In genomic region chr10:70886921-70887665, GRCh38 we compare ENCODE assay signal across 8 cellular contexts. TPM values are rescaled to one million over a fixed set of nuclear protein-coding genes. Genes with fewer than 3 reads are reported as not detected.
DNase-seq lines count a peak whose midpoint lies in the region; ATAC-seq and TF ChIP-seq lines count a peak whose summit lies in the region.

No MANE protein-coding gene starts in this region.

- peaks cover 4 to 16% (median 10%) of the 10 kb centered on the region in 4 donors for H3K4me1 Mint-ChIP-seq in CD4-positive, alpha-beta memory T cell
- peaks cover 26% of the 10 kb centered on the region for H3K4me1 Mint-ChIP-seq in endothelial cell (ENCODE audit: unreplicated experiment)

- intact Hi-C loops in CD4-positive, alpha-beta memory T cell (cut with micrococcal nuclease), result no loop called here
- intact Hi-C loops in PC-9 (cut with micrococcal nuclease; ENCODE audit: unreplicated experiment), result loop anchor here (10.0 kb wide), 1 partner anchor 662 kb away; no protein-coding TSS in a partner anchor
- intact Hi-C loops in aorta (cut with DNase I), result no loop called here

- no peaks in the 10 kb centered on the region for H3K27me3 ChIP-seq in CD4-positive, alpha-beta memory T cell (ENCODE audit: insufficient read depth, low read length)
- H3K27me3 ChIP-seq in PC-9 (ENCODE audit: insufficient read depth, low read depth) (no peaks in the 10 kb centered on the region), osteoblast (ENCODE audit: insufficient read depth, low read length) (no peaks in the 10 kb centered on the region), aorta (ENCODE audit: control insufficient read depth in 1 of 2, insufficient read depth in 2 of 2, low read length in 1 of 2) (no peaks in the 10 kb centered on the region)

- ATAC-seq in GM18498 (IDR thresholded peaks at IDR 0.05; ENCODE audit: unreplicated experiment) (no peak), aorta (ENCODE audit: low FRiP score) (no peak), GM18519 (IDR thresholded peaks at IDR 0.05; ENCODE audit: low FRiP score, unreplicated experiment) (no peak)

- peaks cover 22% of the 10 kb centered on the region; the same call in 1 of the 2 replicates for H3F3A ChIP-seq in PC-9 (ENCODE audit: insufficient read depth, low read depth)

- no peaks in the 10 kb centered on the region for H3K9me2 ChIP-seq in PC-9 (ENCODE audit: insufficient read depth)

- H3K79me2 ChIP-seq in PC-9 (ENCODE audit: low read depth) (peaks cover 23% of the 10 kb centered on the region; the same call in 1 of the 2 replicates), osteoblast (ENCODE audit: insufficient read depth, low read length) (no peaks in the 10 kb centered on the region)

- peaks cover 9 to 12% of the 10 kb centered on the region in 2 donors for H3K36me3 Mint-ChIP-seq in CD4-positive, alpha-beta memory T cell
- peaks cover 15% of the 10 kb centered on the region for H3K36me3 Mint-ChIP-seq in endothelial cell (ENCODE audit: low read depth, unreplicated experiment)

- H3K4me2 ChIP-seq in PC-9 (peak overlapping the region; percentile 87), osteoblast (ENCODE audit: insufficient read depth, low read length) (peak overlapping the region; percentile 63)

- peaks cover 7% of the 10 kb centered on the region for H3K4me1 ChIP-seq in CD4-positive, alpha-beta memory T cell (ENCODE audit: insufficient read depth, low read length)
- H3K4me1 ChIP-seq in PC-9 (replicated peaks; ENCODE audit: insufficient read depth) (peaks cover 17% of the 10 kb centered on the region), osteoblast (ENCODE audit: insufficient read depth, low read length) (peaks cover 10% of the 10 kb centered on the region), aorta (ENCODE audit: control insufficient read depth in 1 of 2, insufficient read depth in 2 of 2, low read length in 2 of 2) (no peaks in the 10 kb centered on the region)

- WGBS in aorta, 2 donors, result 57 to 62% methylated on average over 12 of the region's 12 CpGs

- H4K20me1 ChIP-seq in PC-9 (ENCODE audit: insufficient read depth) (no peaks in the 10 kb centered on the region), osteoblast (ENCODE audit: insufficient read depth, low read length) (no peaks in the 10 kb centered on the region)

- H3K9me3 ChIP-seq in CD4-positive, alpha-beta memory T cell (ENCODE audit: control insufficient read depth in 1 of 2, low read length in 2 of 2), result no peaks in the 10 kb centered on the region
- H3K9me3 ChIP-seq in PC-9 (ENCODE audit: insufficient read depth, low read depth) (no peaks in the 10 kb centered on the region), osteoblast (ENCODE audit: low read depth, low read length) (no peaks in the 10 kb centered on the region), aorta (ENCODE audit: control insufficient read depth, low read length) (no peaks in the 10 kb centered on the region)

- POLR2A ChIA-PET in CD4-positive, alpha-beta memory T cell (lab: Charles Lee; ENCODE audit: partially characterized antibody), result interaction anchor here (0.6 to 1.1 kb wide), 3 partner anchors 9 to 483 kb away, joined by 3 read pairs; partner anchors contain the start of gene EIF4EBP2
- POLR2A ChIA-PET in PC-9 (lab: Charles Lee; ENCODE audit: unreplicated experiment), result interaction anchor here (0.6 kb wide), 1 partner anchor 58 kb away, joined by 6 read pairs; no protein-coding TSS in a partner anchor

- H3K4me3 ChIP-seq in CD4-positive, alpha-beta memory T cell (ENCODE audit: low read length in 2 of 2), result peak overlapping the region; percentile 26 to 77
- H3K4me3 ChIP-seq in PC-9 (peak overlapping the region; percentile 90; the same call in 1 of the 2 replicates), osteoblast (ENCODE audit: insufficient read depth, low read length) (peak overlapping the region; percentile 82), aorta (ENCODE audit: low read length in 2 of 2) (peak overlapping the region in 1 of 2 donors; percentile 92)

- TF ChIP-seq CTCF in PC-9 (conservative IDR thresholded peaks at IDR 0.05), result no peak
- TF ChIP-seq CTCF in endothelial cell (IDR thresholded peaks at IDR 0.05; ENCODE audit: unreplicated experiment), result no peak
- TF ChIP-seq CTCF in osteoblast (IDR thresholded peaks at IDR 0.05; ENCODE audit: extremely low read depth, low read depth, low read length), result no peak

- H3K4me3 Mint-ChIP-seq in CD4-positive, alpha-beta memory T cell, result peak overlapping the region; percentile 73 to 93 (median 82)
- H3K4me3 Mint-ChIP-seq in endothelial cell (ENCODE audit: unreplicated experiment), result no peak overlapping the region

- H2AFZ ChIP-seq in PC-9 (no peak overlapping the region), osteoblast (ENCODE audit: low read length) (peak overlapping the region; percentile 38)

- no peaks in the 10 kb centered on the region for H3K9me3 Mint-ChIP-seq in CD4-positive, alpha-beta memory T cell
- H3K9me3 Mint-ChIP-seq in endothelial cell (ENCODE audit: unreplicated experiment), result no peaks in the 10 kb centered on the region

- H3K27me3 Mint-ChIP-seq in CD4-positive, alpha-beta memory T cell, result no peaks in the 10 kb centered on the region
- H3K27me3 Mint-ChIP-seq in endothelial cell (ENCODE audit: unreplicated experiment), result peaks cover 11% of the 10 kb centered on the region

- peaks cover 3% of the 10 kb centered on the region for H3K36me3 ChIP-seq in CD4-positive, alpha-beta memory T cell (ENCODE audit: insufficient read depth, low read length)
- peaks cover 21% of the 10 kb centered on the region for H3K36me3 ChIP-seq in PC-9 (ENCODE audit: low read depth)
- peaks cover 7% of the 10 kb centered on the region for H3K36me3 ChIP-seq in osteoblast (ENCODE audit: insufficient read depth, low read length)
- peaks cover 0 to 7% of the 10 kb centered on the region in 2 donors for H3K36me3 ChIP-seq in aorta (ENCODE audit: control insufficient read depth in 1 of 2, insufficient read depth in 2 of 2, low read length in 1 of 2)

- CTCF ChIA-PET in CD4-positive, alpha-beta memory T cell (lab: Charles Lee; ENCODE audit: partially characterized antibody), result interaction anchor here (1.0 to 3.1 kb wide), 8 partner anchors 10 to 337 kb away, joined by 3 to 13 read pairs (median 4); partner anchors contain the start of gene SGPL1
- CTCF ChIA-PET in PC-9 (lab: Charles Lee), result interaction anchor here (0.6 to 1.0 kb wide), 2 partner anchors 75 to 399 kb away, joined by 3 to 5 read pairs; no protein-coding TSS in a partner anchor

- no peak for DNase-seq in CD4-positive, alpha-beta memory T cell
- DNase-seq in PC-9 (no peak), endothelial cell (ENCODE audit: low spot score) (no peak), osteoblast (ENCODE audit: insufficient read length, low spot score, missing footprints) (peak; percentile 51), glomerular visceral epithelial cell (ENCODE audit: extremely low spot score) (no peak), aorta (no peak)

- no TSS peak for BruUV-seq in PC-9 (replicated peaks; lab: Mats Ljungman, UMichigan)

- H3K27ac Mint-ChIP-seq in CD4-positive, alpha-beta memory T cell, result peak overlapping the region; percentile 69 to 91 (median 76)
- H3K27ac Mint-ChIP-seq in endothelial cell (ENCODE audit: unreplicated experiment), result peak overlapping the region; percentile 13

- H3K27ac ChIP-seq in CD4-positive, alpha-beta memory T cell (ENCODE audit: low read depth, low read length), result peak overlapping the region; percentile 73
- H3K27ac ChIP-seq in PC-9, result no peak overlapping the region
- no peak overlapping the region for H3K27ac ChIP-seq in osteoblast (ENCODE audit: low read depth, low read length)
- peak overlapping the region in 1 of 2 donors; percentile 2 for H3K27ac ChIP-seq in aorta (ENCODE audit: low read depth in 1 of 2, low read length in 2 of 2)

RNA-seq across cellular contexts. Expression of gene PCBD1, which starts 1.3 kb away (rescaled TPM):
- total RNA-seq in CD4-positive, alpha-beta memory T cell, result 10 to 100 TPM; 12.4 to 14.7 TPM
- polyA plus RNA-seq in CD4-positive, alpha-beta memory T cell, result 10 to 100 TPM; 21.2 to 22.5 TPM
- 128 and 164 TPM in 2 replicates for total RNA-seq in PC-9 (2021)
- total RNA-seq in endothelial cell (ENCODE audit: unreplicated experiment), result 23.9 TPM
- 19.9 and 21.8 TPM in 2 replicates for total RNA-seq in osteoblast
- total RNA-seq in aorta, result 10 to 100 TPM; 46.0 to 49.1 TPM
- polyA plus RNA-seq in aorta, result 10 to 100 TPM; 65.7 to 84.3 TPM
